Comparison of ENCODE assay signal across 8 cellular contexts in the genomic region with DNA sequence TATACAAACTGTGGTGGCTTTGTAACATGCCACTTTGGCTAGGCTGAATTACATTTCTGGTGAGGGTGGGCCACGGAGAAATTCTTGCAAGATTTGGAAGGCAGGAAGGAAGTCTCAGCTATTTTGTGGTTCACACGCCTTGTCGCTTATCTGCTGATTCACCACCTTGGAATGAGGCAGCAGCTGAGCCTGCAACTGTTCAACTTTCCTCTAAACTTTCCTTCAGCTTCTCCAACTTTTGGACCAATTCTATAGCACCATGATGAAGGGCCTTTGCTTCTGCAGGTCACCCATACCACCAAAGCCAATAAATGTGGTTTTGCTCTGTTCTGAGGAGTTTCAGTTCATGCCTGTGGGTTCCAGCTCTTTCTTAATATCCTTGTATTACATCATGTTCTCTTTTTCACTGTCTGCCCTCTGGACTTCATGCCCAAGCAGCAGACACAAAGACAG.
DNase-seq lines count a peak whose midpoint lies in the region; ATAC-seq, FAIRE-seq and TF ChIP-seq lines count a peak whose summit lies in the region.

No MANE protein-coding gene starts in this region.

- H3K4me3 ChIP-seq in A549 = no peak overlapping the region

- no peak overlapping the region for H3K4me3 Mint-ChIP-seq in activated CD8-positive, alpha-beta T cell treated with anti-CD3 and anti-CD28 coated beads for 36 hours

- H3K27ac Mint-ChIP-seq in activated CD8-positive, alpha-beta T cell treated with anti-CD3 and anti-CD28 coated beads for 36 hours = no peak overlapping the region

- peak; percentile 38 to 75; a peak in 2 of 5 replicates for TF ChIP-seq EP300 in A549 (IDR thresholded peaks at IDR 0.05)

- intact Hi-C loops in activated CD8-positive, alpha-beta T cell treated with anti-CD3 and anti-CD28 coated beads for 36 hours (cut with micrococcal nuclease) = no loop called here

- H3K27ac ChIP-seq in A549 = peak overlapping the region; percentile 94 to 98

- H3K4me2 ChIP-seq in A549 = peak overlapping the region; percentile 83

- peak; percentile 84 to 86 for ATAC-seq in A549
- ATAC-seq in activated CD8-positive, alpha-beta T cell treated with anti-CD3 and anti-CD28 coated beads for 36 hours = peak; percentile 20

- no peak for TF ChIP-seq CTCF in A549 (IDR thresholded peaks at IDR 0.05)
- no peak for TF ChIP-seq CTCF in activated CD8-positive, alpha-beta T cell treated with anti-CD3 and anti-CD28 coated beads for 36 hours (IDR thresholded peaks at IDR 0.05)

- no peaks in the 10 kb centered on the region for H3K27me3 Mint-ChIP-seq in activated CD8-positive, alpha-beta T cell treated with anti-CD3 and anti-CD28 coated beads for 36 hours

- no peak for TF ChIP-seq POLR2A in A549 (IDR thresholded peaks at IDR 0.05; ENCODE audit: low read length)

- CTCF ChIA-PET in A549 (lab: Yijun Ruan, JAX) = interaction anchor here (0.6 kb wide), 1 partner anchor 96 kb away, joined by 5 read pairs; no protein-coding TSS in a partner anchor
- CTCF ChIA-PET in activated CD8-positive, alpha-beta T cell treated with anti-CD3 and anti-CD28 coated beads for 36 hours (lab: Charles Lee) = no interaction called here

- H3K4me1 ChIP-seq in A549 = peaks cover 52% of the 10 kb centered on the region

- peak; percentile 31 to 36; a peak in 4 of 5 replicates for TF ChIP-seq RAD21 in A549 (conservative IDR thresholded peaks at IDR 0.05 in 1 of 2, IDR thresholded peaks at IDR 0.05 in 1 of 2)

- H3K36me3 Mint-ChIP-seq in activated CD8-positive, alpha-beta T cell treated with anti-CD3 and anti-CD28 coated beads for 36 hours (ENCODE audit: low read depth) = no peaks in the 10 kb centered on the region

- no peaks in the 10 kb centered on the region for H3K9me3 Mint-ChIP-seq in activated CD8-positive, alpha-beta T cell treated with anti-CD3 and anti-CD28 coated beads for 36 hours

- H3K9me3 ChIP-seq in A549 = 0 out of 3 replicates have a peak, but pooled peaks cover 3% of the 10 kb centered on the region

- WGBS in A549 (ENCODE audit: missing lambda C conversion rate) = 0% methylated on average over 3 of the region's 3 CpGs

- POLR2A ChIA-PET in A549 (lab: Yijun Ruan, JAX) = interaction anchor here (1.0 to 1.6 kb wide), 3 partner anchors 61 to 114 kb away, joined by 3 to 4 read pairs (median 3); no protein-coding TSS in a partner anchor
- POLR2A ChIA-PET in activated CD8-positive, alpha-beta T cell treated with anti-CD3 and anti-CD28 coated beads for 36 hours (lab: Charles Lee) = no interaction called here

- peaks cover 13% of the 10 kb centered on the region for H3K4me1 Mint-ChIP-seq in activated CD8-positive, alpha-beta T cell treated with anti-CD3 and anti-CD28 coated beads for 36 hours (ENCODE audit: low read depth)

- peak; percentile 35 to 92 for DNase-seq in A549 (ENCODE audit: low read depth in 1 of 2, low spot score in 1 of 2)
- DNase-seq in HT1080 (ENCODE audit: low read depth) = peak; percentile 98
- DNase-seq in activated CD8-positive, alpha-beta T cell treated with anti-CD3 and anti-CD28 coated beads for 36 hours = peak; percentile 1
- DNase-seq in iPS-NIHi7 (ENCODE audit: extremely low spot score) = peak; percentile 60
- peak; percentile 62 for DNase-seq in ureter (ENCODE audit: low spot score)
- DNase-seq in NCI-H1092 treated with DMSO at 0.1 percent for 48 hours (lab: John Stamatoyannopoulos, UW) = no peak
- DNase-seq in activated naive CD4-positive, alpha-beta T cell (lab: John Stamatoyannopoulos, UW) = no peak
- no peak for DNase-seq in SHP77 (lab: John Stamatoyannopoulos, UW)

- FAIRE-seq in A549 (lab: Jason Lieb, UNC) = no peak

TF ChIP-seq in A549, 52 proteins besides CTCF, POLR2A, EP300 and RAD21:
- TF ChIP-seq, protein P1, sequence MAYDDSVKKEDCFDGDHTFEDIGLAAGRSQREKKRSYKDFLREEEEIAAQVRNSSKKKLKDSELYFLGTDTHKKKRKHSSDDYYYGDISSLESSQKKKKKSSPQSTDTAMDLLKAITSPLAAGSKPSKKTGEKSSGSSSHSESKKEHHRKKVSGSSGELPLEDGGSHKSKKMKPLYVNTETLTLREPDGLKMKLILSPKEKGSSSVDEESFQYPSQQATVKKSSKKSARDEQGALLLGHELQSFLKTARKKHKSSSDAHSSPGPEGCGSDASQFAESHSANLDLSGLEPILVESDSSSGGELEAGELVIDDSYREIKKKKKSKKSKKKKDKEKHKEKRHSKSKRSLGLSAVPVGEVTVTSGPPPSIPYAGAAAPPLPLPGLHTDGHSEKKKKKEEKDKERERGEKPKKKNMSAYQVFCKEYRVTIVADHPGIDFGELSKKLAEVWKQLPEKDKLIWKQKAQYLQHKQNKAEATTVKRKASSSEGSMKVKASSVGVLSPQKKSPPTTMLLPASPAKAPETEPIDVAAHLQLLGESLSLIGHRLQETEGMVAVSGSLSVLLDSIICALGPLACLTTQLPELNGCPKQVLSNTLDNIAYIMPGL (CRISPR knock-in tag; IDR thresholded peaks at IDR 0.05; ENCODE audit: borderline replicate concordance) = no peak
- TF ChIP-seq GATA3 (IDR thresholded peaks at IDR 0.05; ENCODE audit: borderline replicate concordance) (peak; percentile 87), MAFK (IDR thresholded peaks at IDR 0.05; ENCODE audit: partially characterized antibody) (peak; percentile 81), CEBPB (IDR thresholded peaks at IDR 0.05) (peak in 1 of 2 experiments; percentile 68; a peak in 3 of 4 replicates), TFCP2L1 (CRISPR knock-in tag; IDR thresholded peaks at IDR 0.05) (no peak), FOSL2 (IDR thresholded peaks at IDR 0.05) (peak; percentile 69), FOSL2 (CRISPR knock-in tag; IDR thresholded peaks at IDR 0.05) (peak; percentile 87), JUN (IDR thresholded peaks at IDR 0.05) (peak; percentile 75 to 78; a peak in 4 of 5 replicates), MYC (IDR thresholded peaks at IDR 0.05; ENCODE audit: borderline replicate concordance, low read length) (no peak), JUNB (IDR thresholded peaks at IDR 0.05) (peak; percentile 73; the same call in 1 of the 2 replicates), MAZ (IDR thresholded peaks at IDR 0.05; ENCODE audit: borderline replicate concordance, low read depth, low read length) (no peak)
- TF ChIP-seq, protein P2, sequence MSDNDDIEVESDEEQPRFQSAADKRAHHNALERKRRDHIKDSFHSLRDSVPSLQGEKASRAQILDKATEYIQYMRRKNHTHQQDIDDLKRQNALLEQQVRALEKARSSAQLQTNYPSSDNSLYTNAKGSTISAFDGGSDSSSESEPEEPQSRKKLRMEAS (IDR thresholded peaks at IDR 0.05) = peak; percentile 69; the same call in 1 of the 2 replicates
- TF ChIP-seq, protein P3, sequence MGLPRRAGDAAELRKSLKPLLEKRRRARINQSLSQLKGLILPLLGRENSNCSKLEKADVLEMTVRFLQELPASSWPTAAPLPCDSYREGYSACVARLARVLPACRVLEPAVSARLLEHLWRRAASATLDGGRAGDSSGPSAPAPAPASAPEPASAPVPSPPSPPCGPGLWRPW (IDR thresholded peaks at IDR 0.05) = 0 out of 2 replicates have a peak, but pooled peaks have one; percentile 23
- TF ChIP-seq, protein P4, sequence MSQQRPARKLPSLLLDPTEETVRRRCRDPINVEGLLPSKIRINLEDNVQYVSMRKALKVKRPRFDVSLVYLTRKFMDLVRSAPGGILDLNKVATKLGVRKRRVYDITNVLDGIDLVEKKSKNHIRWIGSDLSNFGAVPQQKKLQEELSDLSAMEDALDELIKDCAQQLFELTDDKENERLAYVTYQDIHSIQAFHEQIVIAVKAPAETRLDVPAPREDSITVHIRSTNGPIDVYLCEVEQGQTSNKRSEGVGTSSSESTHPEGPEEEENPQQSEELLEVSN (IDR thresholded peaks at IDR 0.05; ENCODE audit: borderline replicate concordance, low read depth) = peak; percentile 4; the same call in 1 of the 2 replicates

Comparison
In these comparisons a context has a peak if more than half of its experiments do, and no peak if none do; other contexts are left out.
1. DNase-seq: peak in A549 (2 of 2), HT1080 (single experiment), activated CD8-positive, alpha-beta T cell treated with anti-CD3 and anti-CD28 coated beads for 36 hours (single experiment), iPS-NIHi7 (single experiment) and ureter (single experiment); none in NCI-H1092 treated with DMSO at 0.1 percent for 48 hours (single experiment), activated naive CD4-positive, alpha-beta T cell (0 of 4) and SHP77 (0 of 2).